In genomic region chr2:71658771-71659170, GRCh38 we compare ENCODE assay signal across 11 cellular contexts.
"Had no signal": no experiment of that assay in that cellular context is flagged by ENCODE, and none has a peak within 500 bp of the region (broad histone marks: within the 10 kb centered on the region; RNA-seq: fewer than 3 reads in every experiment).

No MANE protein-coding gene starts in this region.

- H3K4me1 ChIP-seq: HAP-1 had no signal

- ATAC-seq: GM23338, HCT116 had no signal

- H3K27ac Mint-ChIP-seq: GM23338, H9, HFFc6 had no signal

- FAIRE-seq: H1, H54 had no signal

- DNase-seq: GM23248, GOT3, H7, H9, HCEC 1CT, HFFc6 had no signal

- H3K9ac ChIP-seq: GM23248 had no signal

- H3K27ac ChIP-seq: GM23248 had no signal

- H3K36me3 ChIP-seq: HAP-1 had no signal

- H3K4me1 Mint-ChIP-seq: GM23338, H9 had no signal

- H3K4me3 Mint-ChIP-seq: GM23338, H9, HFFc6 had no signal

- H3K4me3 ChIP-seq: GM23248, GM23338, HAP-1 had no signal
